Comparison of ENCODE assay signal across 1 cellular context in the genomic region with DNA sequence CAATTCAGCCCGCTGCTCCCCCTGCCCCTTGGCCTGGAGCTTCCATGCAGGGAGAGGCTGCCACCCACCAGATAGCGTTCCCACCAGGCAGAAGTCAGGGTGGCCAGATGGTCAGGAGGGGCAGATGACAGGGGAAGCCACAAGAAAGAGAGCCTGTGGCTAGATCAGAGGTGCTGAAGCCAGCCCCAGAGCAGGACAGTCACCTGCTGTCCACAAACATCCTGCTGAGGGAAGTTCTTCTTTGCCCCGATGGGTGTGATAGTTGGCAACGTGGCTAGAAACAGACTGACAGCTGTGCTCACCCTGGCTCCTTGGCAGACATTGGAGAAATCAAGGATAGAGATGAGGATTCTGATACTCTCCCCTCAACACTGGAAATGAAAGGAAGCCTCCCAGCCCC.
TF ChIP-seq lines count a peak whose summit lies in the region.

No MANE protein-coding gene starts in this region.

TF ChIP-seq in IMR-90, 13 proteins besides CTCF, POLR2A, EP300 and RAD21 (continued from another document):
- TF ChIP-seq NFE2L2 (IDR thresholded peaks at IDR 0.05; ENCODE audit: low read depth, low read length): no peak
- no peak for TF ChIP-seq MXI1 (IDR thresholded peaks at IDR 0.05; ENCODE audit: borderline replicate concordance, low read depth, low read length)
- TF ChIP-seq CHD1 (IDR thresholded peaks at IDR 0.05; ENCODE audit: low read depth, low read length): no peak
- TF ChIP-seq CEBPB (IDR thresholded peaks at IDR 0.05; ENCODE audit: low read depth, low read length): no peak
- TF ChIP-seq, protein P1, sequence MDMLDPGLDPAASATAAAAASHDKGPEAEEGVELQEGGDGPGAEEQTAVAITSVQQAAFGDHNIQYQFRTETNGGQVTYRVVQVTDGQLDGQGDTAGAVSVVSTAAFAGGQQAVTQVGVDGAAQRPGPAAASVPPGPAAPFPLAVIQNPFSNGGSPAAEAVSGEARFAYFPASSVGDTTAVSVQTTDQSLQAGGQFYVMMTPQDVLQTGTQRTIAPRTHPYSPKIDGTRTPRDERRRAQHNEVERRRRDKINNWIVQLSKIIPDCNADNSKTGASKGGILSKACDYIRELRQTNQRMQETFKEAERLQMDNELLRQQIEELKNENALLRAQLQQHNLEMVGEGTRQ (IDR thresholded peaks at IDR 0.05; ENCODE audit: low read depth, low read length): no peak
- TF ChIP-seq FOS (IDR thresholded peaks at IDR 0.05; ENCODE audit: low read depth, low read length): no peak
- TF ChIP-seq BHLHE40 (IDR thresholded peaks at IDR 0.05; ENCODE audit: low read depth, low read length): no peak
- no peak for TF ChIP-seq MAFK (IDR thresholded peaks at IDR 0.05; ENCODE audit: low read depth, low read length)
- TF ChIP-seq RFX5 (IDR thresholded peaks at IDR 0.05; ENCODE audit: low read depth, low read length): no peak
